Comparison of ENCODE assay signal across 1 cellular context in the genomic region with DNA sequence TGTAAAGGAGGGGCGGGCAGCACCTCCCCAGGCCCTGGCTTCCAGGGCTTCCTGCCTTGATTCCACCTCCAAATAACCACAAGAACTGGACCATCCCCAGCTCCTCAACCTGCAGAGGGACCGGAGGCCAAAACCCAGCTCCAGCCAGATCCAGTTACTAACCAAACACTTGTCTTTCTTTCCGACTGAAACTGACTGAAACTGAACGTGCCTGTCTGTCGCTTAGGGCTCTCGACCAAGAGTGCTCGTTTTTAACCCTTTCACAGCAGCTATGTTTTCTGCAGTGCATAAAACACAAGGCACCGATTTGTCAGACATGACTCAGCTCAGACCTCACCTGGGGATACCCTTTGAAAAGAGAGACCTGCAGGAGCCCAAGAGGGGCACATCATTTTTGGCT.
A peak's percentile ranks its signal among the peaks of the same experiment; 100 is the strongest.
TF ChIP-seq lines count a peak whose summit lies in the region.

No MANE protein-coding gene starts in this region.

TF ChIP-seq in HEK293, 187 proteins besides CTCF, POLR2A, EP300 and RAD21 (continued from another document):
- TF ChIP-seq INSM2 (tag by site-specific recombination; IDR thresholded peaks at IDR 0.05) (no peak), SP7 (tag by site-specific recombination; IDR thresholded peaks at IDR 0.05) (0 out of 2 replicates have a peak, but pooled peaks have one; percentile 19), ZNF843 (tag by site-specific recombination; IDR thresholded peaks at IDR 0.05) (no peak), SP2 (tag by site-specific recombination; IDR thresholded peaks at IDR 0.05) (no peak), FEZF1 (tag by site-specific recombination; IDR thresholded peaks at IDR 0.05) (peak; percentile 93), ZNF341 (tag by site-specific recombination; IDR thresholded peaks at IDR 0.05; ENCODE audit: low read depth) (no peak), ZNF223 (tag by site-specific recombination; IDR thresholded peaks at IDR 0.05) (no peak), PRDM10 (tag by site-specific recombination; IDR thresholded peaks at IDR 0.05) (peak; percentile 54; the same call in 1 of the 2 replicates), KLF7 (tag by site-specific recombination; IDR thresholded peaks at IDR 0.05; ENCODE audit: borderline replicate concordance) (no peak), TRIM28 (IDR thresholded peaks at IDR 0.05; ENCODE audit: borderline replicate concordance, low read length) (peak; percentile 68), ZNF16 (tag by site-specific recombination; IDR thresholded peaks at IDR 0.05; ENCODE audit: low read depth) (no peak), PBX3 (CRISPR knock-in tag; IDR thresholded peaks at IDR 0.05) (no peak), ZNF221 (tag by site-specific recombination; IDR thresholded peaks at IDR 0.05; ENCODE audit: borderline replicate concordance) (no peak), REPIN1 (tag by site-specific recombination; IDR thresholded peaks at IDR 0.05; ENCODE audit: low read depth) (no peak), ZNF585B (tag by site-specific recombination; IDR thresholded peaks at IDR 0.05) (peak; percentile 38), ZNF112 (tag by site-specific recombination; IDR thresholded peaks at IDR 0.05) (no peak), ZNF600 (tag by site-specific recombination; IDR thresholded peaks at IDR 0.05) (peak; percentile 71), ZNF530 (tag by site-specific recombination; IDR thresholded peaks at IDR 0.05; ENCODE audit: low read depth) (no peak), KLF9 (tag by site-specific recombination; IDR thresholded peaks at IDR 0.05; ENCODE audit: low read depth) (no peak), ZFP41 (tag by site-specific recombination; IDR thresholded peaks at IDR 0.05; ENCODE audit: borderline replicate concordance) (no peak), ZBTB17 (tag by site-specific recombination; IDR thresholded peaks at IDR 0.05) (peak; percentile 69), ZNF837 (tag by site-specific recombination; IDR thresholded peaks at IDR 0.05) (no peak)
- TF ChIP-seq, protein P1, sequence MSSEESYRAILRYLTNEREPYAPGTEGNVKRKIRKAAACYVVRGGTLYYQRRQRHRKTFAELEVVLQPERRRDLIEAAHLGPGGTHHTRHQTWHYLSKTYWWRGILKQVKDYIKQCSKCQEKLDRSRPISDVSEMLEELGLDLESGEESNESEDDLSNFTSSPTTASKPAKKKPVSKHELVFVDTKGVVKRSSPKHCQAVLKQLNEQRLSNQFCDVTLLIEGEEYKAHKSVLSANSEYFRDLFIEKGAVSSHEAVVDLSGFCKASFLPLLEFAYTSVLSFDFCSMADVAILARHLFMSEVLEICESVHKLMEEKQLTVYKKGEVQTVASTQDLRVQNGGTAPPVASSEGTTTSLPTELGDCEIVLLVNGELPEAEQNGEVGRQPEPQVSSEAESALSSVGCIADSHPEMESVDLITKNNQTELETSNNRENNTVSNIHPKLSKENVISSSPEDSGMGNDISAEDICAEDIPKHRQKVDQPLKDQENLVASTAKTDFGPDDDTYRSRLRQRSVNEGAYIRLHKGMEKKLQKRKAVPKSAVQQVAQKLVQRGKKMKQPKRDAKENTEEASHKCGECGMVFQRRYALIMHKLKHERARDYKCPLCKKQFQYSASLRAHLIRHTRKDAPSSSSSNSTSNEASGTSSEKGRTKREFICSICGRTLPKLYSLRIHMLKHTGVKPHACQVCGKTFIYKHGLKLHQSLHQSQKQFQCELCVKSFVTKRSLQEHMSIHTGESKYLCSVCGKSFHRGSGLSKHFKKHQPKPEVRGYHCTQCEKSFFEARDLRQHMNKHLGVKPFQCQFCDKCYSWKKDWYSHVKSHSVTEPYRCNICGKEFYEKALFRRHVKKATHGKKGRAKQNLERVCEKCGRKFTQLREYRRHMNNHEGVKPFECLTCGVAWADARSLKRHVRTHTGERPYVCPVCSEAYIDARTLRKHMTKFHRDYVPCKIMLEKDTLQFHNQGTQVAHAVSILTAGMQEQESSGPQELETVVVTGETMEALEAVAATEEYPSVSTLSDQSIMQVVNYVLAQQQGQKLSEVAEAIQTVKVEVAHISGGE (tag by site-specific recombination; conservative IDR thresholded peaks at IDR 0.05; ENCODE audit: low read depth): no peak
